ENCODE assay signal across 1 cellular context in genomic region chr17:44218344-44219125, GRCh38.
TF ChIP-seq lines count a peak whose summit lies in the region.

No MANE protein-coding gene starts in this region.

TF ChIP-seq in K562, 482 proteins besides CTCF, POLR2A, EP300 and RAD21 (continued from another document and continues in another):
- TF ChIP-seq ZBTB40 (IDR thresholded peaks at IDR 0.05) (no peak; the same call in 1 of the 2 replicates), ZBTB40 (CRISPR knock-in tag; IDR thresholded peaks at IDR 0.05) (no peak), RBFOX2 (IDR thresholded peaks at IDR 0.05; ENCODE audit: low read depth, low read length) (no peak), CBX1 (IDR thresholded peaks at IDR 0.05; ENCODE audit: low read depth) (0 out of 2 replicates have a peak, but pooled peaks have one; percentile 8), FOSL1 (tag; conservative IDR thresholded peaks at IDR 0.05) (0 out of 2 replicates have a peak, but pooled peaks have one; percentile 24), HNRNPK (IDR thresholded peaks at IDR 0.05; ENCODE audit: low read depth, low read length, poor library complexity, severe bottlenecking) (peak; percentile 26), POLR3G (IDR thresholded peaks at IDR 0.05; ENCODE audit: extremely low read depth, insufficient read length, insufficient replicate concordance) (no peak), ZNF639 (CRISPR knock-in tag; conservative IDR thresholded peaks at IDR 0.05 in 1 of 2, IDR thresholded peaks at IDR 0.05 in 1 of 2) (peak in 1 of 2 experiments; percentile 99; a peak in 2 of 4 replicates), BRF1 (IDR thresholded peaks at IDR 0.05; ENCODE audit: borderline replicate concordance, extremely low read depth, insufficient read length) (no peak), SRF (CRISPR knock-in tag; IDR thresholded peaks at IDR 0.05) (0 out of 4 replicates have a peak, but pooled peaks of 1 of the 2 experiments have one; percentile 31), E2F6 (IDR thresholded peaks at IDR 0.05; ENCODE audit: borderline replicate concordance in 1 of 2, extremely low read depth in 1 of 2, insufficient read depth in 1 of 2, insufficient read length in 1 of 2, low read depth in 1 of 2, low read length in 1 of 2, poor library complexity in 1 of 2, severe bottlenecking in 1 of 2) (peak; percentile 27 to 73), ZNF395 (CRISPR knock-in tag; IDR thresholded peaks at IDR 0.05) (0 out of 2 replicates have a peak, but pooled peaks have one; percentile 66), PRPF4 (IDR thresholded peaks at IDR 0.05; ENCODE audit: insufficient read depth, low read depth, low read length, poor library complexity, severe bottlenecking) (peak; percentile 49), ESRRA (IDR thresholded peaks at IDR 0.05; ENCODE audit: borderline replicate concordance, low read depth) (no peak), CREB1 (IDR thresholded peaks at IDR 0.05) (0 out of 2 replicates have a peak, but pooled peaks have one; percentile 6), CREB1 (CRISPR knock-in tag; IDR thresholded peaks at IDR 0.05) (no peak), MBD2 (IDR thresholded peaks at IDR 0.05; ENCODE audit: borderline replicate concordance, low read depth) (0 out of 2 replicates have a peak, but pooled peaks have one; percentile 17), JUND (IDR thresholded peaks at IDR 0.05; ENCODE audit: borderline replicate concordance, low read depth, low read length) (peak; percentile 2; the same call in 1 of the 2 replicates), JUND (tag; IDR thresholded peaks at IDR 0.05; ENCODE audit: borderline replicate concordance, low read depth, low read length) (no peak), ILF3 (IDR thresholded peaks at IDR 0.05; ENCODE audit: borderline replicate concordance) (no peak), GABPA (tag; conservative IDR thresholded peaks at IDR 0.05; ENCODE audit: low read depth) (peak; percentile 74), RBM22 (IDR thresholded peaks at IDR 0.05; ENCODE audit: low read depth, low read length, poor library complexity, severe bottlenecking) (peak; percentile 51), EGR1 (conservative IDR thresholded peaks at IDR 0.05) (0 out of 2 replicates have a peak, but pooled peaks have one; percentile 10), ELF1 (tag; IDR thresholded peaks at IDR 0.05) (peak; percentile 58), NR2C2 (CRISPR knock-in tag; IDR thresholded peaks at IDR 0.05) (no peak), NR2C2 (tag; IDR thresholded peaks at IDR 0.05) (peak; percentile 77), NEUROD1 (IDR thresholded peaks at IDR 0.05; ENCODE audit: borderline replicate concordance, low read depth, low read length, partially characterized antibody) (peak; percentile 24), HMGN3 (IDR thresholded peaks at IDR 0.05; ENCODE audit: borderline replicate concordance, extremely low read depth, insufficient read length, low read depth, low read length) (peak; percentile 17)
- TF ChIP-seq, protein P1, sequence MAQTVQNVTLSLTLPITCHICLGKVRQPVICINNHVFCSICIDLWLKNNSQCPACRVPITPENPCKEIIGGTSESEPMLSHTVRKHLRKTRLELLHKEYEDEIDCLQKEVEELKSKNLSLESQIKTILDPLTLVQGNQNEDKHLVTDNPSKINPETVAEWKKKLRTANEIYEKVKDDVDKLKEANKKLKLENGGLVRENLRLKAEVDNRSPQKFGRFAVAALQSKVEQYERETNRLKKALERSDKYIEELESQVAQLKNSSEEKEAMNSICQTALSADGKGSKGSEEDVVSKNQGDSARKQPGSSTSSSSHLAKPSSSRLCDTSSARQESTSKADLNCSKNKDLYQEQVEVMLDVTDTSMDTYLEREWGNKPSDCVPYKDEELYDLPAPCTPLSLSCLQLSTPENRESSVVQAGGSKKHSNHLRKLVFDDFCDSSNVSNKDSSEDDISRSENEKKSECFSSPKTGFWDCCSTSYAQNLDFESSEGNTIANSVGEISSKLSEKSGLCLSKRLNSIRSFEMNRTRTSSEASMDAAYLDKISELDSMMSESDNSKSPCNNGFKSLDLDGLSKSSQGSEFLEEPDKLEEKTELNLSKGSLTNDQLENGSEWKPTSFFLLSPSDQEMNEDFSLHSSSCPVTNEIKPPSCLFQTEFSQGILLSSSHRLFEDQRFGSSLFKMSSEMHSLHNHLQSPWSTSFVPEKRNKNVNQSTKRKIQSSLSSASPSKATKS (CRISPR knock-in tag; IDR thresholded peaks at IDR 0.05) = no peak
- TF ChIP-seq, protein P2, sequence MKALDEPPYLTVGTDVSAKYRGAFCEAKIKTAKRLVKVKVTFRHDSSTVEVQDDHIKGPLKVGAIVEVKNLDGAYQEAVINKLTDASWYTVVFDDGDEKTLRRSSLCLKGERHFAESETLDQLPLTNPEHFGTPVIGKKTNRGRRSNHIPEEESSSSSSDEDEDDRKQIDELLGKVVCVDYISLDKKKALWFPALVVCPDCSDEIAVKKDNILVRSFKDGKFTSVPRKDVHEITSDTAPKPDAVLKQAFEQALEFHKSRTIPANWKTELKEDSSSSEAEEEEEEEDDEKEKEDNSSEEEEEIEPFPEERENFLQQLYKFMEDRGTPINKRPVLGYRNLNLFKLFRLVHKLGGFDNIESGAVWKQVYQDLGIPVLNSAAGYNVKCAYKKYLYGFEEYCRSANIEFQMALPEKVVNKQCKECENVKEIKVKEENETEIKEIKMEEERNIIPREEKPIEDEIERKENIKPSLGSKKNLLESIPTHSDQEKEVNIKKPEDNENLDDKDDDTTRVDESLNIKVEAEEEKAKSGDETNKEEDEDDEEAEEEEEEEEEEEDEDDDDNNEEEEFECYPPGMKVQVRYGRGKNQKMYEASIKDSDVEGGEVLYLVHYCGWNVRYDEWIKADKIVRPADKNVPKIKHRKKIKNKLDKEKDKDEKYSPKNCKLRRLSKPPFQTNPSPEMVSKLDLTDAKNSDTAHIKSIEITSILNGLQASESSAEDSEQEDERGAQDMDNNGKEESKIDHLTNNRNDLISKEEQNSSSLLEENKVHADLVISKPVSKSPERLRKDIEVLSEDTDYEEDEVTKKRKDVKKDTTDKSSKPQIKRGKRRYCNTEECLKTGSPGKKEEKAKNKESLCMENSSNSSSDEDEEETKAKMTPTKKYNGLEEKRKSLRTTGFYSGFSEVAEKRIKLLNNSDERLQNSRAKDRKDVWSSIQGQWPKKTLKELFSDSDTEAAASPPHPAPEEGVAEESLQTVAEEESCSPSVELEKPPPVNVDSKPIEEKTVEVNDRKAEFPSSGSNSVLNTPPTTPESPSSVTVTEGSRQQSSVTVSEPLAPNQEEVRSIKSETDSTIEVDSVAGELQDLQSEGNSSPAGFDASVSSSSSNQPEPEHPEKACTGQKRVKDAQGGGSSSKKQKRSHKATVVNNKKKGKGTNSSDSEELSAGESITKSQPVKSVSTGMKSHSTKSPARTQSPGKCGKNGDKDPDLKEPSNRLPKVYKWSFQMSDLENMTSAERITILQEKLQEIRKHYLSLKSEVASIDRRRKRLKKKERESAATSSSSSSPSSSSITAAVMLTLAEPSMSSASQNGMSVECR (CRISPR knock-in tag; IDR thresholded peaks at IDR 0.05) = peak; percentile 30; the same call in 1 of the 2 replicates
- TF ChIP-seq, protein P3, sequence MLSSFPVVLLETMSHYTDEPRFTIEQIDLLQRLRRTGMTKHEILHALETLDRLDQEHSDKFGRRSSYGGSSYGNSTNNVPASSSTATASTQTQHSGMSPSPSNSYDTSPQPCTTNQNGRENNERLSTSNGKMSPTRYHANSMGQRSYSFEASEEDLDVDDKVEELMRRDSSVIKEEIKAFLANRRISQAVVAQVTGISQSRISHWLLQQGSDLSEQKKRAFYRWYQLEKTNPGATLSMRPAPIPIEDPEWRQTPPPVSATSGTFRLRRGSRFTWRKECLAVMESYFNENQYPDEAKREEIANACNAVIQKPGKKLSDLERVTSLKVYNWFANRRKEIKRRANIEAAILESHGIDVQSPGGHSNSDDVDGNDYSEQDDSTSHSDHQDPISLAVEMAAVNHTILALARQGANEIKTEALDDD (IDR thresholded peaks at IDR 0.05) = no peak
- TF ChIP-seq, protein P4, sequence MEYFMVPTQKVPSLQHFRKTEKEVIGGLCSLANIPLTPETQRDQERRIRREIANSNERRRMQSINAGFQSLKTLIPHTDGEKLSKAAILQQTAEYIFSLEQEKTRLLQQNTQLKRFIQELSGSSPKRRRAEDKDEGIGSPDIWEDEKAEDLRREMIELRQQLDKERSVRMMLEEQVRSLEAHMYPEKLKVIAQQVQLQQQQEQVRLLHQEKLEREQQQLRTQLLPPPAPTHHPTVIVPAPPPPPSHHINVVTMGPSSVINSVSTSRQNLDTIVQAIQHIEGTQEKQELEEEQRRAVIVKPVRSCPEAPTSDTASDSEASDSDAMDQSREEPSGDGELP (CRISPR knock-in tag; IDR thresholded peaks at IDR 0.05; ENCODE audit: borderline replicate concordance) = peak; percentile 42; the same call in 1 of the 2 replicates
